8 cellular contexts compared by ENCODE assay signal in genomic region chr11:126282361-126282741, GRCh38. TPM values are rescaled to one million over a fixed set of nuclear protein-coding genes. Genes with fewer than 3 reads are reported as not detected.
DNase-seq lines count a peak whose midpoint lies in the region; FAIRE-seq and TF ChIP-seq lines count a peak whose summit lies in the region.

No MANE protein-coding gene starts in this region.

- H3K79me2 ChIP-seq in smooth muscle cell (ENCODE audit: low read depth) = peaks cover 3% of the 10 kb centered on the region

- H3K9ac ChIP-seq in kidney (ENCODE audit: low read length in 2 of 2) = peak overlapping the region; percentile 65 to 85
- peak overlapping the region; percentile 65 for H3K9ac ChIP-seq in smooth muscle cell (ENCODE audit: low read depth)

- no peak for TF ChIP-seq CTCF in VCaP (conservative IDR thresholded peaks at IDR 0.05)
- TF ChIP-seq CTCF in chondrocyte (IDR thresholded peaks at IDR 0.05) = no peak
- no peak for TF ChIP-seq CTCF in kidney (IDR thresholded peaks at IDR 0.05; ENCODE audit: borderline replicate concordance, extremely low read depth, insufficient read depth)
- no peak for TF ChIP-seq CTCF in smooth muscle cell (IDR thresholded peaks at IDR 0.05; ENCODE audit: borderline replicate concordance, insufficient read depth, poor library complexity, severe bottlenecking)

- H3K36me3 ChIP-seq in kidney (ENCODE audit: control insufficient read depth in 1 of 2, insufficient read depth in 2 of 2, low read length in 2 of 2) (peaks cover 0 to 3% of the 10 kb centered on the region in 2 donors), smooth muscle cell (ENCODE audit: low read depth) (no peaks in the 10 kb centered on the region)

- FAIRE-seq in kidney (lab: Jason Lieb, UNC) = no peak

- peak overlapping the region; percentile 82 for H2AFZ ChIP-seq in smooth muscle cell (ENCODE audit: low read depth)

- H3K4me1 ChIP-seq in kidney (ENCODE audit: control insufficient read depth in 1 of 2, insufficient read depth in 1 of 2, low read depth in 1 of 2, low read length in 2 of 2) = peaks cover 6 to 8% of the 10 kb centered on the region in 2 donors
- H3K4me1 ChIP-seq in smooth muscle cell (ENCODE audit: low read depth) = peaks cover 5% of the 10 kb centered on the region

- H3K4me3 Mint-ChIP-seq in chondrocyte (ENCODE audit: unreplicated experiment) = peak overlapping the region; percentile 98

- no peaks in the 10 kb centered on the region for H3K9me3 ChIP-seq in kidney (ENCODE audit: control insufficient read depth in 1 of 2, low read length in 2 of 2)
- H3K9me3 ChIP-seq in smooth muscle cell (replicated peaks; ENCODE audit: low read depth) = no peaks in the 10 kb centered on the region

- H3F3A ChIP-seq in smooth muscle cell (ENCODE audit: low read depth) = no peaks in the 10 kb centered on the region

- H3K27ac ChIP-seq in VCaP (peak overlapping the region; percentile 98), kidney (ENCODE audit: low read depth in 2 of 2, low read length in 2 of 2) (peak overlapping the region; percentile 51 to 76), smooth muscle cell (ENCODE audit: low read depth) (peak overlapping the region; percentile 78)

- H3K36me3 Mint-ChIP-seq in chondrocyte (ENCODE audit: low read depth) = peaks cover 3% of the 10 kb centered on the region

- H3K9me3 Mint-ChIP-seq in chondrocyte (ENCODE audit: low read depth) = no peaks in the 10 kb centered on the region

- intact Hi-C loops in kidney (cut with DNase I) = no loop called here

- no peaks in the 10 kb centered on the region for H3K27me3 ChIP-seq in smooth muscle cell (ENCODE audit: low read depth)

- DNase-seq in G401 (ENCODE audit: low spot score) = peak; percentile 61
- peak; percentile 57 for DNase-seq in HT-29 (ENCODE audit: low spot score)
- DNase-seq in chondrocyte (ENCODE audit: low spot score) = no peak
- no peak for DNase-seq in kidney
- no peak for DNase-seq in smooth muscle cell (lab: John Stamatoyannopoulos, UW; ENCODE audit: unreplicated experiment)
- DNase-seq in NCI-H187 treated with DMSO at 0.1 percent for 48 hours (lab: John Stamatoyannopoulos, UW) = no peak
- no peak for DNase-seq in cortex of kidney (lab: John Stamatoyannopoulos, UW)

- peak overlapping the region; percentile 66 to 77 for H3K4me3 ChIP-seq in kidney (ENCODE audit: low read length in 2 of 2)
- H3K4me3 ChIP-seq in smooth muscle cell = peak overlapping the region; percentile 83

- peaks cover 22% of the 10 kb centered on the region for H3K4me1 Mint-ChIP-seq in chondrocyte (ENCODE audit: low read depth)

- no peaks in the 10 kb centered on the region for H3K27me3 Mint-ChIP-seq in chondrocyte (ENCODE audit: low read depth)

- peak overlapping the region; percentile 91 for H3K4me2 ChIP-seq in smooth muscle cell

- H4K20me1 ChIP-seq in smooth muscle cell (ENCODE audit: low read depth) = peaks cover 5% of the 10 kb centered on the region

- peak overlapping the region; percentile 87 for H3K27ac Mint-ChIP-seq in chondrocyte (ENCODE audit: unreplicated experiment)

- in situ Hi-C loops in G401 (cut with HindIII; ENCODE audit: low sequenced_read_pairs) = no loop called here

- 8% methylated on average over 15 of the region's 15 CpGs for WGBS in smooth muscle cell (ENCODE audit: low lambda C conversion rate)

RNA-seq across cellular contexts. Expression of gene TIRAP, which starts 0.5 kb away (rescaled TPM):
- total RNA-seq in G401 (2014; rRNA removed; shearing (Covaris generic)) = 5.6 and 8.1 TPM in 2 replicates
- total RNA-seq in HT-29 (2014; rRNA removed; shearing (Covaris generic)) = 11.6 and 12.3 TPM in 2 replicates
- 8.6 to 10.0 TPM (median 9.8 TPM) in 3 replicates for total RNA-seq in chondrocyte
- 12.1 TPM for total RNA-seq in kidney
- polyA plus RNA-seq in kidney (ENCODE audit: insufficient read depth, low read depth, low replicate concordance) = 5.8 TPM
- total RNA-seq in smooth muscle cell = 3.5 and 3.7 TPM in 2 replicates
- polyA plus RNA-seq in smooth muscle cell = 2.9 and 5.1 TPM in 2 replicates

RNA-seq across cellular contexts. Expression of gene FOXRED1, which starts 13.4 kb away (rescaled TPM):
- total RNA-seq in G401 (2014; rRNA removed; shearing (Covaris generic)) = 54.0 and 73.2 TPM in 2 replicates
- total RNA-seq in HT-29 (2014; rRNA removed; shearing (Covaris generic)) = 38.2 and 42.6 TPM in 2 replicates
- total RNA-seq in chondrocyte (19.1 to 32.5 TPM (median 19.3 TPM) in 3 replicates), kidney (21.5 TPM), smooth muscle cell (8.1 and 18.6 TPM in 2 replicates)
- polyA plus RNA-seq in kidney (ENCODE audit: insufficient read depth, low read depth, low replicate concordance) (37.1 TPM), smooth muscle cell (22.1 and 27.9 TPM in 2 replicates)

RNA-seq across cellular contexts. Expression of gene SRPRA, which starts 13.7 kb away (rescaled TPM):
- 56.0 and 64.6 TPM in 2 replicates for total RNA-seq in G401 (2014; rRNA removed; shearing (Covaris generic))
- total RNA-seq in HT-29 (2014; rRNA removed; shearing (Covaris generic)) = 125 and 126 TPM in 2 replicates
- total RNA-seq in chondrocyte (108 to 144 TPM (median 110 TPM) in 3 replicates), kidney (116 TPM), smooth muscle cell (104 and 115 TPM in 2 replicates)
- polyA plus RNA-seq in kidney (ENCODE audit: insufficient read depth, low read depth, low replicate concordance) (55.2 TPM), smooth muscle cell (106 and 108 TPM in 2 replicates)

RNA-seq across cellular contexts. Expression of gene DCPS, which starts 21.5 kb away (rescaled TPM):
- total RNA-seq in G401 (2014; rRNA removed; shearing (Covaris generic)) = 25.0 and 48.3 TPM in 2 replicates
- 51.0 and 63.2 TPM in 2 replicates for total RNA-seq in HT-29 (2014; rRNA removed; shearing (Covaris generic))
- total RNA-seq in chondrocyte = 12.3 to 14.8 TPM (median 12.4 TPM) in 3 replicates
- 24.2 TPM for total RNA-seq in kidney
- 23.9 TPM for polyA plus RNA-seq in kidney (ENCODE audit: insufficient read depth, low read depth, low replicate concordance)
- total RNA-seq in smooth muscle cell = 8.9 and 19.0 TPM in 2 replicates
- 25.4 and 34.1 TPM in 2 replicates for polyA plus RNA-seq in smooth muscle cell

Comparison
In these comparisons a context has a peak if more than half of its experiments do, and no peak if none do; other contexts are left out.
1. DNase-seq: peak in G401 (single experiment) and HT-29 (single experiment); none in chondrocyte (single experiment), kidney (single experiment), smooth muscle cell (single experiment), NCI-H187 treated with DMSO at 0.1 percent for 48 hours (single experiment) and cortex of kidney (single experiment).
2. Peak in every context shown above with its lines, with median percentiles within 50 percentile points of each other: H3K27ac ChIP-seq.